8 cellular contexts compared by ENCODE assay signal in genomic region chr12:50925920-50926319, GRCh38. TPM values are rescaled to one million over a fixed set of nuclear protein-coding genes. Genes with fewer than 3 reads are reported as not detected.
A peak's percentile ranks its signal among the peaks of the same experiment; 100 is the strongest.
DNase-seq lines count a peak whose midpoint lies in the region; FAIRE-seq and TF ChIP-seq lines count a peak whose summit lies in the region.
"Had no signal": no experiment of that assay in that cellular context is flagged by ENCODE, and none has a peak within 500 bp of the region (broad histone marks: within the 10 kb centered on the region; RNA-seq: fewer than 3 reads in every experiment).

No MANE protein-coding gene starts in this region.

- H3K27me3 Mint-ChIP-seq in mesothelial cell of epicardium (ENCODE audit: low read depth): no peaks in the 10 kb centered on the region

- H2AFZ ChIP-seq in Loucy (ENCODE audit: low read length): no peak overlapping the region

- FAIRE-seq in H54 (lab: Jason Lieb, UNC): no peak
- FAIRE-seq: frontal cortex had no signal

- peaks cover 12% of the 10 kb centered on the region for H4K20me1 ChIP-seq in Loucy (ENCODE audit: insufficient read depth, low read length, poor library complexity, severe bottlenecking)

- no peak for TF ChIP-seq POLR2A in tibial nerve (IDR thresholded peaks at IDR 0.05)
- no peak for TF ChIP-seq POLR2A in H54 (IDR thresholded peaks at IDR 0.05; ENCODE audit: low read depth, low read length)

- no peak for DNase-seq in caudate nucleus (lab: John Stamatoyannopoulos, UW)
- no peak for DNase-seq in mesothelial cell of epicardium (ENCODE audit: low spot score in 2 of 2, unreplicated experiment in 2 of 2)
- no peak for DNase-seq in tibial nerve (ENCODE audit: low spot score in 2 of 2)
- DNase-seq in SHP77 (lab: John Stamatoyannopoulos, UW): no peak
- no peak for DNase-seq in H54 (ENCODE audit: insufficient read length, low spot score)
- no peak for DNase-seq in NCI-H510A (lab: John Stamatoyannopoulos, UW)

- H3K36me3 Mint-ChIP-seq in mesothelial cell of epicardium: peaks cover 7% of the 10 kb centered on the region

- TF ChIP-seq CTCF in Loucy (conservative IDR thresholded peaks at IDR 0.05; ENCODE audit: low read length) (no peak), mesothelial cell of epicardium (IDR thresholded peaks at IDR 0.05; ENCODE audit: unreplicated experiment) (no peak), tibial nerve (IDR thresholded peaks at IDR 0.05) (no peak)

- H3F3A ChIP-seq in Loucy (ENCODE audit: low read depth): no peaks in the 10 kb centered on the region

- peak overlapping the region; percentile 92 for H3K4me3 ChIP-seq in Loucy (ENCODE audit: low read length, poor library complexity, severe bottlenecking)
- peak overlapping the region; percentile 60 to 81 (median 66) for H3K4me3 ChIP-seq in tibial nerve

- H3K27me3 ChIP-seq in Loucy (ENCODE audit: insufficient read depth, low read length, poor library complexity, severe bottlenecking): no peaks in the 10 kb centered on the region
- H3K27me3 ChIP-seq in tibial nerve: no peaks in the 10 kb centered on the region

- peak overlapping the region; percentile 98 for H3K4me3 Mint-ChIP-seq in mesothelial cell of epicardium

- H3K9ac ChIP-seq in Loucy (ENCODE audit: low read depth, low read length, poor library complexity, severe bottlenecking): peak overlapping the region; percentile 93

- H3K27ac Mint-ChIP-seq in mesothelial cell of epicardium: peak overlapping the region; percentile 86

- peaks cover 68% of the 10 kb centered on the region for H3K4me1 Mint-ChIP-seq in mesothelial cell of epicardium

- no peaks in the 10 kb centered on the region for H3K9me2 ChIP-seq in Loucy (replicated peaks; ENCODE audit: low read depth, low read length)

- H3K9me3 ChIP-seq in Loucy (ENCODE audit: insufficient read depth, low read depth, low read length): no peaks in the 10 kb centered on the region
- H3K9me3 ChIP-seq in tibial nerve: no peaks in the 10 kb centered on the region

- no peaks in the 10 kb centered on the region for H3K9me3 Mint-ChIP-seq in mesothelial cell of epicardium

- WGBS in tibial nerve, 2 donors: 67% methylated on average over 1 of the region's 1 CpG

- H3K4me1 ChIP-seq in Loucy (ENCODE audit: insufficient read depth, low read length, poor library complexity, severe bottlenecking): peaks cover 61% of the 10 kb centered on the region
- H3K4me1 ChIP-seq in tibial nerve: peaks cover 0 to 44% (median 18%) of the 10 kb centered on the region in 4 donors

- H3K79me2 ChIP-seq in Loucy (ENCODE audit: insufficient read depth, low read length): peaks cover 62% of the 10 kb centered on the region

- no peak for TF ChIP-seq EP300 in tibial nerve (IDR thresholded peaks at IDR 0.05)

- H3K27ac ChIP-seq in caudate nucleus (ENCODE audit: low read depth, low read length) (peak overlapping the region; percentile 95), tibial nerve (peak overlapping the region; percentile 63 to 93 (median 87))

- H3K36me3 ChIP-seq in Loucy (ENCODE audit: insufficient read depth, low read length): no peaks in the 10 kb centered on the region
- peaks cover 0 to 32% (median 0%) of the 10 kb centered on the region in 3 donors for H3K36me3 ChIP-seq in tibial nerve

- H3K4me2 ChIP-seq in Loucy (ENCODE audit: low read depth, low read length, poor library complexity, severe bottlenecking): peak overlapping the region; percentile 98

RNA-seq across cellular contexts. Expression of gene HIGD1C, which starts 26.4 kb away (rescaled TPM):
- not detected in 3 replicates for total RNA-seq in mesothelial cell of epicardium
- not detected for total RNA-seq in tibial nerve
- total RNA-seq: frontal cortex had no signal
